1 cellular context compared by ENCODE assay signal in the genomic region with DNA sequence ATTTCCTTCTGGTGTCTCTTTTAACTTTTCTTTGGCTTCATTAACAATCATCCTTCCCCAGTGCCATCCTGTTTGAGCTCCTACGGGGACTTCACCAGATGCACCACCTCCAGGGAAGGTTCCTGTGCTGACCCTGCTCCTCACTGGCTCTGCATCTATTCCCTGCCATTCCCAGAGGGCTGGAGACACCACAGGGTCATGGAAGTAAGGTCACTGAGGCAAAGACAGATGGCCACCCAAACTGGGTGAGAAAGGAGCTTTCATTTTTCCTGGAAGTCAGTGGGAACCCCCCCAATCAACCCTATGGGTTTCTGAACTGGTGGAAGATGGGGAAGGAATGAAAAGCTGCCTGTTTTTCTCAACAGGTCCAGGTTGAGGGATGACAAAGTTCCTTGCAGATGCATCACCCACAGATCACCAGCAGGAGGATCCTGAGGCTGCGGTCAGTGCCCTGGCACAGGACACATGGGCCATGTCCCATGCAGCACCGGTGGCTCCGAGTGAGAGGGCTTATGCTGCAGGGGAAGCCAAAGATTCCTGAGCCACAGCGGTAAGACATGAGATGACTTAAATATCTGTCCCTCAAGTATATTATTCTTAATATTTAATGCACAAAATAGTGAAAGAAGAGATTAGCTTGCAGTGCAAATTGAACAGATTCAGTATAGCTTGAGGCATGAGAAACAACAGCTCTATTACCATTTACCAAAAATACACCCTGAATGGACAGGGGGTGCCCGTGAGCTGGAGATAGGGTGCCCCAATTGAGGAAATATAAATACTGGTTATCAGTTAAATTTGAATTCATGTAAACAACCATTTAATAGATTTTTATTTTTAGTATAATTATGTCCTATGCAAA.
TF ChIP-seq lines count a peak whose summit lies in the region.

No MANE protein-coding gene starts in this region.

TF ChIP-seq in GM12878, 131 proteins besides CTCF, POLR2A, EP300 and RAD21 (continued from another document):
- no peak for TF ChIP-seq CUX1 (IDR thresholded peaks at IDR 0.05; ENCODE audit: insufficient replicate concordance, low read depth, low read length)
- TF ChIP-seq MAX (IDR thresholded peaks at IDR 0.05; ENCODE audit: low read depth, low read length): no peak
- TF ChIP-seq CEBPZ (IDR thresholded peaks at IDR 0.05; ENCODE audit: low read depth, low read length): no peak
- TF ChIP-seq SUZ12 (IDR thresholded peaks at IDR 0.05; ENCODE audit: unreplicated experiment): no peak
- TF ChIP-seq CHD1 (IDR thresholded peaks at IDR 0.05; ENCODE audit: low read depth, low read length): no peak
- no peak for TF ChIP-seq POU2F2 (IDR thresholded peaks at IDR 0.05; ENCODE audit: borderline replicate concordance, low read depth, low read length)
- TF ChIP-seq SRF (IDR thresholded peaks at IDR 0.05; ENCODE audit: low read depth in 2 of 2, low read length in 2 of 2): no peak
- no peak for TF ChIP-seq USF2 (IDR thresholded peaks at IDR 0.05; ENCODE audit: borderline replicate concordance, low read depth, low read length)
- TF ChIP-seq, protein P1, sequence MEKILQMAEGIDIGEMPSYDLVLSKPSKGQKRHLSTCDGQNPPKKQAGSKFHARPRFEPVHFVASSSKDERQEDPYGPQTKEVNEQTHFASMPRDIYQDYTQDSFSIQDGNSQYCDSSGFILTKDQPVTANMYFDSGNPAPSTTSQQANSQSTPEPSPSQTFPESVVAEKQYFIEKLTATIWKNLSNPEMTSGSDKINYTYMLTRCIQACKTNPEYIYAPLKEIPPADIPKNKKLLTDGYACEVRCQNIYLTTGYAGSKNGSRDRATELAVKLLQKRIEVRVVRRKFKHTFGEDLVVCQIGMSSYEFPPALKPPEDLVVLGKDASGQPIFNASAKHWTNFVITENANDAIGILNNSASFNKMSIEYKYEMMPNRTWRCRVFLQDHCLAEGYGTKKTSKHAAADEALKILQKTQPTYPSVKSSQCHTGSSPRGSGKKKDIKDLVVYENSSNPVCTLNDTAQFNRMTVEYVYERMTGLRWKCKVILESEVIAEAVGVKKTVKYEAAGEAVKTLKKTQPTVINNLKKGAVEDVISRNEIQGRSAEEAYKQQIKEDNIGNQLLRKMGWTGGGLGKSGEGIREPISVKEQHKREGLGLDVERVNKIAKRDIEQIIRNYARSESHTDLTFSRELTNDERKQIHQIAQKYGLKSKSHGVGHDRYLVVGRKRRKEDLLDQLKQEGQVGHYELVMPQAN (conservative IDR thresholded peaks at IDR 0.05): no peak
